In the genomic region with DNA sequence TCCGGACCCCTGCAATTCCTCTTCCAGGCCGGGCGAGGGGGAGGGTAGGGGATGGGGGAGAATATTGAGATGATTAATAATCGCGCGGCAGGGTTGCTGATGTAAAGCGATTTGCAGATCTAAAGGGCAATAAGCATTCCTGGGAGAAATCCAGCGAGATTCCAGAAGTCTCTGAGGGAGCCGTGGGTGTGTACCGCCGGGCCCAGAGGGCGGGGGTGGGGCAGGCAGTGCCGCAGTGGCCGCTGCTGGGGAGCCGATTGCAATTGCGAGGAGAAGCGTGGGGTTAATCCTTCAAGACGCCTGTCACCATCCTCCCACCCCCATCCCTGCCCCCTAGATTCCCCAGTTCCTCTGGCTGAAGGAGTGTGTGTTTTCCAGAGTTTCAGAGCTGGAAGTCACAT, we compare ENCODE assay signal across 8 cellular contexts. TPM values are rescaled to one million over a fixed set of nuclear protein-coding genes. Genes with fewer than 3 reads are reported as not detected.
A peak's percentile ranks its signal among the peaks of the same experiment; 100 is the strongest.
DNase-seq lines count a peak whose midpoint lies in the region; ATAC-seq and TF ChIP-seq lines count a peak whose summit lies in the region.

No MANE protein-coding gene starts in this region.

- H3K27ac Mint-ChIP-seq in activated CD4-positive, alpha-beta memory T cell treated with anti-CD3 and anti-CD28 coated beads for 36 hours, result no peak overlapping the region
- H3K27ac Mint-ChIP-seq in naive thymus-derived CD8-positive, alpha-beta T cell, result peak overlapping the region in 9 of 10 donors; percentile 77 to 98 (median 96)

- H3K4me2 ChIP-seq in HCT116 (ENCODE audit: low read length), result peak overlapping the region; percentile 86

- H3K9me3 ChIP-seq in HCT116 (ENCODE audit: control insufficient read depth in 1 of 2, insufficient read depth in 1 of 2, low read depth in 1 of 2, low read length in 2 of 2), result no peaks in the 10 kb centered on the region

- H3K9ac ChIP-seq in HCT116 (ENCODE audit: low read length), result peak overlapping the region; percentile 71

- RAD21 ChIA-PET in HCT116 (lab: Charles Lee; ENCODE audit: low non-redundant PET in 1 of 2, low total read pairs in 2 of 2, uncharacterized antibody in 2 of 2, unreplicated experiment in 2 of 2), result interaction anchor here (0.7 to 1.9 kb wide), 5 partner anchors 15 to 224 kb away, joined by 3 to 6 read pairs (median 5); no protein-coding TSS in a partner anchor

- CTCF ChIA-PET in HCT116 (lab: Charles Lee), result interaction anchor here (0.7 to 3.1 kb wide), 19 partner anchors 10 to 434 kb away, joined by 3 to 12 read pairs (median 4); no protein-coding TSS in a partner anchor
- CTCF ChIA-PET in activated CD4-positive, alpha-beta memory T cell treated with anti-CD3 and anti-CD28 coated beads for 36 hours (lab: Charles Lee), result interaction anchor here (0.6 to 13.5 kb wide), 25 partner anchors 8 to 349 kb away, joined by 3 to 280 read pairs (median 4); a partner anchor contains a TSS

- TF ChIP-seq CTCF in AG09319 (IDR thresholded peaks at IDR 0.05; ENCODE audit: low read depth, low read length) (no peak), HCT116 (IDR thresholded peaks at IDR 0.05 in 2 of 3, conservative IDR thresholded peaks at IDR 0.05 in 1 of 3; ENCODE audit: borderline replicate concordance in 1 of 3, insufficient read depth in 1 of 3, low read depth in 2 of 3, low read length in 2 of 3) (no peak; a peak in 1 of 6 replicates), fibroblast of the aortic adventitia (IDR thresholded peaks at IDR 0.05; ENCODE audit: insufficient read depth, low read length) (no peak)

- H3K36me3 Mint-ChIP-seq in activated CD4-positive, alpha-beta memory T cell treated with anti-CD3 and anti-CD28 coated beads for 36 hours, result no peaks in the 10 kb centered on the region
- no peaks in the 10 kb centered on the region for H3K36me3 Mint-ChIP-seq in naive thymus-derived CD8-positive, alpha-beta T cell

- H3K27me3 ChIP-seq in HCT116 (ENCODE audit: insufficient read depth, low read length), result no peaks in the 10 kb centered on the region

- H3K4me1 ChIP-seq in HCT116 (ENCODE audit: control insufficient read depth in 1 of 2, insufficient read depth in 2 of 2, low read length in 2 of 2), result peaks cover 22 to 31% of the 10 kb centered on the region in 2 experiments

- ATAC-seq in HCT116 (peak; percentile 33), GM18861 (IDR thresholded peaks at IDR 0.05; ENCODE audit: unreplicated experiment) (no peak)
- no peak for ATAC-seq in naive thymus-derived CD8-positive, alpha-beta T cell

- no peaks in the 10 kb centered on the region for H3K9me2 ChIP-seq in HCT116 (ENCODE audit: insufficient read depth)

- peak overlapping the region; percentile 79 for H3K4me3 Mint-ChIP-seq in activated CD4-positive, alpha-beta memory T cell treated with anti-CD3 and anti-CD28 coated beads for 36 hours
- peak overlapping the region; percentile 77 to 96 (median 90) for H3K4me3 Mint-ChIP-seq in naive thymus-derived CD8-positive, alpha-beta T cell

- H3K9me3 Mint-ChIP-seq in activated CD4-positive, alpha-beta memory T cell treated with anti-CD3 and anti-CD28 coated beads for 36 hours, result no peaks in the 10 kb centered on the region
- H3K9me3 Mint-ChIP-seq in naive thymus-derived CD8-positive, alpha-beta T cell, result no peaks in the 10 kb centered on the region

- peaks cover 20% of the 10 kb centered on the region for H3K4me1 Mint-ChIP-seq in activated CD4-positive, alpha-beta memory T cell treated with anti-CD3 and anti-CD28 coated beads for 36 hours (ENCODE audit: low read depth)
- H3K4me1 Mint-ChIP-seq in naive thymus-derived CD8-positive, alpha-beta T cell, result peaks cover 9 to 23% (median 17%) of the 10 kb centered on the region in 4 donors

- peak overlapping the region; percentile 52 for H3K27ac ChIP-seq in HCT116 (ENCODE audit: low read depth, low read length)

- TF ChIP-seq RAD21 in HCT116 (IDR thresholded peaks at IDR 0.05; ENCODE audit: low read depth), result no peak

- intact Hi-C loops in HCT116 (cut with micrococcal nuclease), result loop anchor here (2.0 kb wide), 2 partner anchors 16 to 36 kb away; a partner anchor contains a TSS
- intact Hi-C loops in activated CD4-positive, alpha-beta memory T cell treated with anti-CD3 and anti-CD28 coated beads for 36 hours (cut with micrococcal nuclease), result no loop called here

- H3K79me2 ChIP-seq in HCT116 (ENCODE audit: insufficient read depth, low read length), result no peaks in the 10 kb centered on the region

- H2AFZ ChIP-seq in HCT116 (ENCODE audit: low read depth, low read length, poor library complexity, severe bottlenecking), result peak overlapping the region; percentile 76

- TF ChIP-seq POLR2A in HCT116 (IDR thresholded peaks at IDR 0.05; ENCODE audit: borderline replicate concordance, extremely low read depth, insufficient read depth, insufficient read length), result no peak

- H3K4me3 ChIP-seq in HCT116 (replicated peaks in 1 of 2; ENCODE audit: low read depth in 1 of 2, low read length in 2 of 2) (peak overlapping the region; percentile 47 to 63), fibroblast of the aortic adventitia (ENCODE audit: low read depth, low read length) (peak overlapping the region; percentile 81)

- no peaks in the 10 kb centered on the region for H4K20me1 ChIP-seq in HCT116 (ENCODE audit: insufficient read depth)

- BruUV-seq in HCT116 (replicated peaks; lab: Mats Ljungman, UMichigan), result no TSS peak

- peak; percentile 71 for DNase-seq in AG09319 (ENCODE audit: extremely low read depth, low read depth)
- no peak for DNase-seq in HCT116 (ENCODE audit: low read depth, low spot score)
- peak; percentile 42 for DNase-seq in activated CD4-positive, alpha-beta memory T cell treated with anti-CD3 and anti-CD28 coated beads for 36 hours
- DNase-seq in fibroblast of the aortic adventitia (ENCODE audit: low read depth), result peak; percentile 91
- peak in 3 of 10 donors; percentile 17 to 30 (median 22) for DNase-seq in naive thymus-derived CD8-positive, alpha-beta T cell
- no peak for DNase-seq in NCI-H446 (lab: John Stamatoyannopoulos, UW)
- DNase-seq in cortex of kidney (lab: John Stamatoyannopoulos, UW), result no peak

- H3K27me3 Mint-ChIP-seq in activated CD4-positive, alpha-beta memory T cell treated with anti-CD3 and anti-CD28 coated beads for 36 hours, result no peaks in the 10 kb centered on the region
- H3K27me3 Mint-ChIP-seq in naive thymus-derived CD8-positive, alpha-beta T cell, result no peaks in the 10 kb centered on the region

- H3K36me3 ChIP-seq in HCT116 (ENCODE audit: control insufficient read depth in 1 of 2, insufficient read depth in 2 of 2, low read length in 2 of 2), result no peaks in the 10 kb centered on the region

- POLR2A ChIA-PET in HCT116 (lab: Charles Lee), result interaction anchor here (0.6 to 2.6 kb wide), 9 partner anchors 10 to 433 kb away, joined by 3 to 10 read pairs (median 4); a partner anchor contains a TSS
- POLR2A ChIA-PET in activated CD4-positive, alpha-beta memory T cell treated with anti-CD3 and anti-CD28 coated beads for 36 hours (lab: Charles Lee), result interaction anchor here (1.6 to 2.1 kb wide), 3 partner anchors 16 to 168 kb away, joined by 5 to 11 read pairs (median 8); a partner anchor contains a TSS
- POLR2A ChIA-PET in naive thymus-derived CD8-positive, alpha-beta T cell (lab: Charles Lee), result interaction anchor here (0.6 to 3.4 kb wide), 12 partner anchors 14 to 168 kb away, joined by 3 to 15 read pairs (median 4); a partner anchor contains a TSS

TF ChIP-seq in HCT116, 20 proteins besides CTCF, POLR2A, EP300 and RAD21:
- TF ChIP-seq YY1 (IDR thresholded peaks at IDR 0.05; ENCODE audit: extremely low read depth, insufficient replicate concordance, low read depth, low read length), result no peak
- no peak for TF ChIP-seq SIN3A (IDR thresholded peaks at IDR 0.05; ENCODE audit: low read depth)
- TF ChIP-seq EGR1 (IDR thresholded peaks at IDR 0.05; ENCODE audit: low read depth), result peak; percentile 70
- TF ChIP-seq ZNF274 (IDR thresholded peaks at IDR 0.05; ENCODE audit: low read depth, low read length), result no peak

RNA-seq across cellular contexts. Expression of a gene that starts 16.4 kb away (rescaled TPM):
- total RNA-seq in HCT116 (2021; ENCODE audit: unreplicated experiment) (50.4 TPM), fibroblast of the aortic adventitia (ENCODE audit: low replicate concordance) (1.4 and 26.2 TPM in 2 replicates)
- polyA plus RNA-seq in HCT116 (2012), result 539 and 952 TPM in 2 replicates
- total RNA-seq in activated CD4-positive, alpha-beta memory T cell treated with anti-CD3 and anti-CD28 coated beads for 36 hours, result 10 to 100 TPM; 21.1 to 26.7 TPM
- total RNA-seq in naive thymus-derived CD8-positive, alpha-beta T cell, result 1 to 10 TPM; 9.4 to 9.6 TPM
- 100 to 1,000 TPM in 2 of 3 donors, 10 to 100 TPM in 1; 80.3 to 510 (median 252) TPM for polyA plus RNA-seq in naive thymus-derived CD8-positive, alpha-beta T cell

Comparison
In these comparisons a context has a peak if more than half of its experiments do, and no peak if none do; other contexts are left out.
1. DNase-seq: peak in AG09319 (single experiment), activated CD4-positive, alpha-beta memory T cell treated with anti-CD3 and anti-CD28 coated beads for 36 hours (single experiment) and fibroblast of the aortic adventitia (single experiment); none in HCT116 (single experiment), NCI-H446 (0 of 2) and cortex of kidney (single experiment).